ENCODE assay signal across 9 cellular contexts in genomic region chr4:102449751-102450352, GRCh38. TPM values are rescaled to one million over a fixed set of nuclear protein-coding genes. Genes with fewer than 3 reads are reported as not detected.
DNase-seq lines count a peak whose midpoint lies in the region; ATAC-seq and TF ChIP-seq lines count a peak whose summit lies in the region.
"Had no signal": no experiment of that assay in that cellular context is flagged by ENCODE, and none has a peak within 500 bp of the region (broad histone marks: within the 10 kb centered on the region; RNA-seq: fewer than 3 reads in every experiment).

No MANE protein-coding gene starts in this region.

- POLR2A ChIA-PET in activated naive CD8-positive, alpha-beta T cell treated with anti-CD3 and anti-CD28 coated beads, Interleukin-2, amount 10 ng/mL, durations not matched to agents 7 days and 5 days (lab: Charles Lee), result interaction anchor here (1.0 kb wide), 1 partner anchor 19 kb away, joined by 3 read pairs; no protein-coding TSS in a partner anchor

- no peak overlapping the region for H3K27ac Mint-ChIP-seq in activated naive CD8-positive, alpha-beta T cell treated with anti-CD3 and anti-CD28 coated beads, Interleukin-2, amount 10 ng/mL, durations not matched to agents 7 days and 5 days
- H3K27ac Mint-ChIP-seq: activated naive CD4-positive, alpha-beta T cell treated with anti-CD3 and anti-CD28 coated beads, Interleukin-2, amount 50 U/mL, for 24 hours had no signal

- H3K4me3 Mint-ChIP-seq in activated naive CD8-positive, alpha-beta T cell treated with anti-CD3 and anti-CD28 coated beads, Interleukin-2, amount 10 ng/mL, durations not matched to agents 7 days and 5 days, result no peak overlapping the region
- H3K4me3 Mint-ChIP-seq: activated naive CD4-positive, alpha-beta T cell treated with anti-CD3 and anti-CD28 coated beads, Interleukin-2, amount 50 U/mL, for 24 hours had no signal

- H3K4me1 ChIP-seq in Karpas-422 (ENCODE audit: low read length) (no peaks in the 10 kb centered on the region), Peyer's patch (no peaks in the 10 kb centered on the region), heart right ventricle (no peaks in the 10 kb centered on the region), smooth muscle cell (ENCODE audit: low read depth) (peaks cover 3% of the 10 kb centered on the region)

- H3K36me3 ChIP-seq in Karpas-422 (ENCODE audit: insufficient read depth, low read length) (no peaks in the 10 kb centered on the region), Peyer's patch (no peaks in the 10 kb centered on the region), heart right ventricle (no peaks in the 10 kb centered on the region), smooth muscle cell (ENCODE audit: low read depth) (no peaks in the 10 kb centered on the region)

- H3K9me3 Mint-ChIP-seq in activated naive CD8-positive, alpha-beta T cell treated with anti-CD3 and anti-CD28 coated beads, Interleukin-2, amount 10 ng/mL, durations not matched to agents 7 days and 5 days, result no peaks in the 10 kb centered on the region
- H3K9me3 Mint-ChIP-seq: activated naive CD4-positive, alpha-beta T cell treated with anti-CD3 and anti-CD28 coated beads, Interleukin-2, amount 50 U/mL, for 24 hours had no signal

- peak in 5 of 6 experiments; percentile 50 to 80 (median 74) for TF ChIP-seq CTCF in Peyer's patch (IDR thresholded peaks at IDR 0.05)
- TF ChIP-seq CTCF in heart right ventricle (IDR thresholded peaks at IDR 0.05), result peak; percentile 30 to 79 (median 70)
- TF ChIP-seq CTCF in smooth muscle cell (IDR thresholded peaks at IDR 0.05; ENCODE audit: borderline replicate concordance, insufficient read depth, poor library complexity, severe bottlenecking), result peak; percentile 73

- H3F3A ChIP-seq in smooth muscle cell (ENCODE audit: low read depth), result no peaks in the 10 kb centered on the region

- H3K4me3 ChIP-seq in Karpas-422 (ENCODE audit: low read length) (no peak overlapping the region), Peyer's patch (no peak overlapping the region), heart right ventricle (no peak overlapping the region), smooth muscle cell (no peak overlapping the region)

- H3K9me3 ChIP-seq in Karpas-422 (ENCODE audit: low read length) (no peaks in the 10 kb centered on the region), Peyer's patch (no peaks in the 10 kb centered on the region), heart right ventricle (no peaks in the 10 kb centered on the region), smooth muscle cell (replicated peaks; ENCODE audit: low read depth) (no peaks in the 10 kb centered on the region)

- DNase-seq in DMS153 (lab: John Stamatoyannopoulos, UW) (peak; percentile 65), Karpas-422 (peak; percentile 81), Peyer's patch (peak in 1 of 3 donors; percentile 67), heart right ventricle (peak in 1 of 2 donors; percentile 48), smooth muscle cell (lab: John Stamatoyannopoulos, UW; ENCODE audit: unreplicated experiment) (no peak)
- DNase-seq in activated naive CD8-positive, alpha-beta T cell treated with anti-CD3 and anti-CD28 coated beads, Interleukin-2, amount 10 ng/mL, durations not matched to agents 7 days and 5 days, result no peak

- no peaks in the 10 kb centered on the region for H3K27me3 Mint-ChIP-seq in activated naive CD8-positive, alpha-beta T cell treated with anti-CD3 and anti-CD28 coated beads, Interleukin-2, amount 10 ng/mL, durations not matched to agents 7 days and 5 days
- H3K27me3 Mint-ChIP-seq: activated naive CD4-positive, alpha-beta T cell treated with anti-CD3 and anti-CD28 coated beads, Interleukin-2, amount 50 U/mL, for 24 hours had no signal

- peak; percentile 77 for ATAC-seq in GM21423 (IDR thresholded peaks at IDR 0.05; ENCODE audit: unreplicated experiment)
- peak; percentile 83 for ATAC-seq in activated naive CD8-positive, alpha-beta T cell treated with anti-CD3 and anti-CD28 coated beads, Interleukin-2, amount 10 ng/mL, durations not matched to agents 7 days and 5 days (ENCODE audit: low read depth)
- peak in 4 of 8 donors; percentile 55 to 79 (median 65) for ATAC-seq in heart right ventricle
- no peak for ATAC-seq in HG02970 (IDR thresholded peaks at IDR 0.05; ENCODE audit: low FRiP score, unreplicated experiment)

- intact Hi-C loops in heart right ventricle (cut with DNase I), result loop anchor here (1.0 to 10.0 kb wide), 15 partner anchors 145 to 655 kb away; partner anchors contain the start of gene BDH2 (in 2 of the 10)

- peaks cover 30% of the 10 kb centered on the region for H3K4me1 Mint-ChIP-seq in activated naive CD8-positive, alpha-beta T cell treated with anti-CD3 and anti-CD28 coated beads, Interleukin-2, amount 10 ng/mL, durations not matched to agents 7 days and 5 days

- H3K27ac ChIP-seq in Karpas-422 (ENCODE audit: low read length), result no peak overlapping the region
- H3K27ac ChIP-seq in Peyer's patch, result no peak overlapping the region
- H3K27ac ChIP-seq in heart right ventricle, result no peak overlapping the region
- H3K27ac ChIP-seq in smooth muscle cell (ENCODE audit: low read depth), result no peak overlapping the region

- H4K20me1 ChIP-seq in Karpas-422 (ENCODE audit: insufficient read depth, low read depth, low read length), result no peaks in the 10 kb centered on the region
- no peaks in the 10 kb centered on the region for H4K20me1 ChIP-seq in smooth muscle cell (ENCODE audit: low read depth)

- no peak overlapping the region for H3K4me2 ChIP-seq in Karpas-422 (ENCODE audit: low read depth, low read length, poor library complexity, severe bottlenecking)
- H3K4me2 ChIP-seq in smooth muscle cell, result no peak overlapping the region

- TF ChIP-seq POLR2A in Peyer's patch (IDR thresholded peaks at IDR 0.05), result no peak

- H3K27me3 ChIP-seq in Karpas-422 (ENCODE audit: low read length) (no peaks in the 10 kb centered on the region), Peyer's patch (no peaks in the 10 kb centered on the region), heart right ventricle (no peaks in the 10 kb centered on the region), smooth muscle cell (ENCODE audit: low read depth) (no peaks in the 10 kb centered on the region)

- no peaks in the 10 kb centered on the region for H3K9me2 ChIP-seq in Karpas-422 (replicated peaks; ENCODE audit: insufficient read depth, low read length)

- H2AFZ ChIP-seq in Karpas-422 (ENCODE audit: low read length) (no peak overlapping the region), smooth muscle cell (ENCODE audit: low read depth) (no peak overlapping the region)

- H3K79me2 ChIP-seq in Karpas-422 (ENCODE audit: low read length) (no peaks in the 10 kb centered on the region), smooth muscle cell (ENCODE audit: low read depth) (no peaks in the 10 kb centered on the region)

- peaks cover 6% of the 10 kb centered on the region for H3K36me3 Mint-ChIP-seq in activated naive CD8-positive, alpha-beta T cell treated with anti-CD3 and anti-CD28 coated beads, Interleukin-2, amount 10 ng/mL, durations not matched to agents 7 days and 5 days
- H3K36me3 Mint-ChIP-seq: activated naive CD4-positive, alpha-beta T cell treated with anti-CD3 and anti-CD28 coated beads, Interleukin-2, amount 50 U/mL, for 24 hours had no signal

- WGBS in heart right ventricle, 2 donors, result 60 to 61% methylated on average over 4 of the region's 4 CpGs
- WGBS in smooth muscle cell (ENCODE audit: low lambda C conversion rate), result 46% methylated on average over 4 of the region's 4 CpGs

- no peak overlapping the region for H3K9ac ChIP-seq in Karpas-422 (ENCODE audit: low read length)
- no peak overlapping the region for H3K9ac ChIP-seq in smooth muscle cell (ENCODE audit: low read depth)

RNA-seq across cellular contexts. Expression of gene NFKB1, which starts 51.3 kb away (rescaled TPM):
- 5.3 and 7.9 TPM in 2 replicates for total RNA-seq in Karpas-422 (2014; rRNA removed; shearing (Covaris generic); ENCODE audit: low replicate concordance)
- total RNA-seq in Peyer's patch, result 10 to 100 TPM; 20.7 to 58.6 (median 24.5) TPM
- total RNA-seq in activated naive CD8-positive, alpha-beta T cell treated with anti-CD3 and anti-CD28 coated beads, Interleukin-2, amount 10 ng/mL, durations not matched to agents 7 days and 5 days, result 100 to 1,000 TPM; 129 to 130 TPM
- total RNA-seq in heart right ventricle, result 10 to 100 TPM; 17.0 to 30.3 (median 20.6) TPM
- polyA plus RNA-seq in heart right ventricle, result 1 to 10 TPM; 4.5 to 7.9 TPM
- 15.6 and 30.4 TPM in 2 replicates for total RNA-seq in smooth muscle cell
- 16.1 and 20.9 TPM in 2 replicates for polyA plus RNA-seq in smooth muscle cell

Comparison
In these comparisons a context has a peak if more than half of its experiments do, and no peak if none do; other contexts are left out.
1. DNase-seq: peak in DMS153 (single experiment) and Karpas-422 (single experiment); none in activated naive CD8-positive, alpha-beta T cell treated with anti-CD3 and anti-CD28 coated beads, Interleukin-2, amount 10 ng/mL, durations not matched to agents 7 days and 5 days (single experiment) and smooth muscle cell (single experiment).
2. Peak in every context shown above with its lines, with median percentiles within 50 percentile points of each other: CTCF ChIP-seq.